In the genomic region with DNA sequence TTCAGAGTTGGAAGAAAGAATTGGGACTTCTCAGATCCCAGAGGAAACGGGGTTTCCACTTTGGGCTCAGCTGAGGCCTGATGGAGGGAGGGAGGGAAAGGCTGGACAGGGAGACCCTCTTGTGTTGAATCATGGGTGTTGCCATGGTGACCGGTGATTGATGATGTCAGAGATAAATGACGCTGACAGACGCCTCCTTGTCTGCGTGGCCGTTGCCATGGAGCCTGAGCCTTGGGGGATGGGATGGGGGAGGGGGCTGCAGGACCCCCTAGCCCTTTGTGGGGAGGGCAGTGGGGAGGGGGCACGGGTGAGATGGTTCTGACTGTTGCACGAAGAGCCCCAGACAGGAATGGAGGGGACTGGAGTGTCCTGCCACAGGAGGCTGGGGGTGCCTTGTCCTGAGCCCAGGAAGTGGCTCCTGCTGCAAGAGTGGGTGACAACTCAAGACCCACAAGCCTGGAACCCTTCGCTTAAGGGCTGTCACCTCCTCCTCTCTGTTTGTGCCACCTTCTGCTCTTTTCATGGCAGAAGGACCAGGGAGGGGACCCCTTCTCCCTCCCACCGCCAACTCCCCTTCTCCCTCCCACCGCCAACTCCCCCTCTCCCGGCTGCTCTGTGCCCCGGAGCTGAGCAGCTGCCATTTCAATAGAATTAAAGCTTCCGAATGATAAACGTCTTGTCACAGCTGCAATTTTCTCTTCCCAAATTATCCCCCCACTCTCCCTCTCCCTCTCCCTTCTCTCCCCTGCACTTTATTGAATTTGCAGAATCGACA, we compare ENCODE assay signal across 1 cellular context.
A peak's percentile ranks its signal among the peaks of the same experiment; 100 is the strongest.
TF ChIP-seq lines count a peak whose summit lies in the region.

No MANE protein-coding gene starts in this region.

TF ChIP-seq in H1, 55 proteins besides CTCF, POLR2A, EP300 and RAD21:
- TF ChIP-seq CREB1 (IDR thresholded peaks at IDR 0.05) (peak; percentile 65; the same call in 1 of the 2 replicates), CTBP2 (IDR thresholded peaks at IDR 0.05; ENCODE audit: borderline replicate concordance, insufficient read depth, insufficient read length, low read length) (no peak), SIN3A (conservative IDR thresholded peaks at IDR 0.05 in 1 of 2, IDR thresholded peaks at IDR 0.05 in 1 of 2; ENCODE audit: low read depth in 1 of 2, low read length in 2 of 2) (no peak), KDM1A (IDR thresholded peaks at IDR 0.05; ENCODE audit: borderline replicate concordance, low read length) (peak; percentile 43; the same call in 1 of the 2 replicates)
TF ChIP-seq in H1: peak in this region for 2.
